ENCODE assay signal across 9 cellular contexts in genomic region chr11:89491141-89491690, GRCh38. TPM values are rescaled to one million over a fixed set of nuclear protein-coding genes. Genes with fewer than 3 reads are reported as not detected.
DNase-seq lines count a peak whose midpoint lies in the region; ATAC-seq and TF ChIP-seq lines count a peak whose summit lies in the region.
"Had no signal": no experiment of that assay in that cellular context is flagged by ENCODE, and none has a peak within 500 bp of the region (broad histone marks: within the 10 kb centered on the region; RNA-seq: fewer than 3 reads in every experiment).

Gene NOX4 (minus strand): TSS chr11:89491375. CDS start chr11:89491246, 129 bp downstream.

- no peaks in the 10 kb centered on the region for H3K9me3 ChIP-seq in heart left ventricle

- POLR2A ChIA-PET in WTC11 (lab: Charles Lee): no interaction called here

- peak within 1 kb of the TSS; percentile 59 for H3K4me3 ChIP-seq in AG10803 (ENCODE audit: low read length)
- H3K4me3 ChIP-seq in heart left ventricle: peak within 1 kb of the TSS; percentile 22 to 68 (median 56)

- ATAC-seq in WTC11: peak; percentile 93
- ATAC-seq in heart left ventricle: peak; percentile 55 to 93 (median 83)
- ATAC-seq in omental fat pad (ENCODE audit: low FRiP score): peak; percentile 83
- no peak for ATAC-seq in GM21576 (IDR thresholded peaks at IDR 0.05; ENCODE audit: unreplicated experiment)
- ATAC-seq in GM19395 (IDR thresholded peaks at IDR 0.05; ENCODE audit: unreplicated experiment): no peak

- H3K27me3 Mint-ChIP-seq in WTC11 (ENCODE audit: low read depth): peaks cover 6% of the 10 kb centered on the region; the same call in 1 of the 2 replicates

- 1% methylated on average over 23 to 47 of the region's 47 CpGs for WGBS in heart left ventricle, 4 donors

- peak; percentile 54 for DNase-seq in AG10803 (ENCODE audit: low read depth)
- peak; percentile 75 for DNase-seq in WTC11 (ENCODE audit: low spot score)
- peak; percentile 47 to 79 (median 56) for DNase-seq in heart left ventricle
- no peak for DNase-seq in omental fat pad (ENCODE audit: low spot score)
- DNase-seq in A172 (ENCODE audit: low spot score): no peak
- DNase-seq in NCI-H2107 treated with DMSO at 0.1 percent for 48 hours (lab: John Stamatoyannopoulos, UW; ENCODE audit: unreplicated experiment): no peak
- DNase-seq: activated T-cell treated with anti-CD3 and anti-CD28 coated beads, Interleukin-2, amount 50 U/mL, for 4 hours had no signal

- H3K4me1 Mint-ChIP-seq in WTC11: peaks cover 29% of the 10 kb centered on the region

- H3K27ac ChIP-seq in heart left ventricle: peak within 1 kb of the TSS; percentile 32 to 83 (median 68)

- H3K27me3 ChIP-seq in heart left ventricle: peaks cover 0 to 17% (median 0%) of the 10 kb centered on the region in 9 donors

- intact Hi-C loops in heart left ventricle (cut with DNase I): no loop called here

- TF ChIP-seq CTCF in AG10803 (conservative IDR thresholded peaks at IDR 0.05; ENCODE audit: low read length) (no peak), WTC11 (IDR thresholded peaks at IDR 0.05) (no peak), heart left ventricle (IDR thresholded peaks at IDR 0.05) (no peak), omental fat pad (IDR thresholded peaks at IDR 0.05) (no peak)

- H3K36me3 ChIP-seq in heart left ventricle: no peaks in the 10 kb centered on the region

- peak in 1 of 2 donors; percentile 23 for TF ChIP-seq POLR2A in heart left ventricle (IDR thresholded peaks at IDR 0.05)

- peak within 1 kb of the TSS; percentile 79 for H3K4me3 Mint-ChIP-seq in WTC11
- H3K4me3 Mint-ChIP-seq: activated T-cell treated with anti-CD3 and anti-CD28 coated beads, Interleukin-2, amount 50 U/mL, for 4 hours had no signal

- H3K9me3 Mint-ChIP-seq in WTC11: no peaks in the 10 kb centered on the region

- no peaks in the 10 kb centered on the region for H3K36me3 Mint-ChIP-seq in WTC11

- CTCF ChIA-PET in WTC11 (lab: Charles Lee): interaction anchor here (0.6 to 1.5 kb wide), 4 partner anchors 8 to 123 kb away, joined by 3 to 8 read pairs (median 4); no protein-coding TSS in a partner anchor

- no peak within 1 kb of the TSS for H3K27ac Mint-ChIP-seq in WTC11

- peaks cover 0 to 13% (median 0%) of the 10 kb centered on the region in 12 donors for H3K4me1 ChIP-seq in heart left ventricle

TF ChIP-seq in WTC11, 78 proteins besides CTCF, POLR2A, EP300 and RAD21 (continues in another document):
- TF ChIP-seq CREB1 (CRISPR knock-in tag; IDR thresholded peaks at IDR 0.05): no peak
- TF ChIP-seq ZBTB43 (CRISPR knock-in tag; IDR thresholded peaks at IDR 0.05): no peak
- TF ChIP-seq TEAD4 (CRISPR knock-in tag; IDR thresholded peaks at IDR 0.05): no peak
- TF ChIP-seq ZNF512 (CRISPR knock-in tag; IDR thresholded peaks at IDR 0.05; ENCODE audit: borderline replicate concordance): no peak
- no peak for TF ChIP-seq AR (CRISPR knock-in tag; IDR thresholded peaks at IDR 0.05)
- no peak for TF ChIP-seq ZNF671 (CRISPR knock-in tag; IDR thresholded peaks at IDR 0.05)
- TF ChIP-seq SP1 (CRISPR knock-in tag; conservative IDR thresholded peaks at IDR 0.05): 0 out of 2 replicates have a peak, but pooled peaks have one; percentile 15
- 0 out of 2 replicates have a peak, but pooled peaks have one; percentile 36 for TF ChIP-seq TP53 (CRISPR knock-in tag; IDR thresholded peaks at IDR 0.05)
- TF ChIP-seq CBFB (CRISPR knock-in tag; IDR thresholded peaks at IDR 0.05; ENCODE audit: low read depth): peak; percentile 55; the same call in 1 of the 2 replicates
- TF ChIP-seq FOXP1 (CRISPR knock-in tag; IDR thresholded peaks at IDR 0.05; ENCODE audit: borderline replicate concordance): peak; percentile 40; the same call in 1 of the 2 replicates
- TF ChIP-seq RORB (CRISPR knock-in tag; IDR thresholded peaks at IDR 0.05): no peak
- no peak for TF ChIP-seq PREB (CRISPR knock-in tag; IDR thresholded peaks at IDR 0.05; ENCODE audit: borderline replicate concordance)
- TF ChIP-seq PRDM15 (CRISPR knock-in tag; IDR thresholded peaks at IDR 0.05): peak; percentile 95

RNA-seq across cellular contexts. Expression of gene NOX4, which starts in this region (rescaled TPM):
- 0.78 to 1.5 TPM (median 1.1 TPM) in 3 replicates for total RNA-seq in WTC11 (2021)
- total RNA-seq in heart left ventricle: 1 to 10 TPM; 2.1 to 8.6 (median 2.8) TPM
- polyA plus RNA-seq in heart left ventricle: 1 to 10 TPM; 2.1 to 2.3 TPM
- total RNA-seq in omental fat pad: 10 to 100 TPM in 2 of 4 donors, 1 to 10 TPM in 2; 2.6 to 36.3 (median 21.4) TPM
- not detected in 2 replicates for total RNA-seq in A172 (2014; rRNA removed; shearing (Covaris generic))
- total RNA-seq: activated T-cell treated with anti-CD3 and anti-CD28 coated beads, Interleukin-2, amount 50 U/mL, for 4 hours had no signal

Comparison
In these comparisons a context has a peak if more than half of its experiments do, and no peak if none do; other contexts are left out.
1. DNase-seq: peak in AG10803 (single experiment), WTC11 (single experiment) and heart left ventricle (5 of 5); none in omental fat pad (single experiment), A172 (single experiment) and NCI-H2107 treated with DMSO at 0.1 percent for 48 hours (single experiment).
2. ATAC-seq: peak in WTC11 (single experiment), heart left ventricle (4 of 4) and omental fat pad (single experiment); none in GM21576 (single experiment) and GM19395 (single experiment).